ENCODE assay signal across 17 cellular contexts in the genomic region with DNA sequence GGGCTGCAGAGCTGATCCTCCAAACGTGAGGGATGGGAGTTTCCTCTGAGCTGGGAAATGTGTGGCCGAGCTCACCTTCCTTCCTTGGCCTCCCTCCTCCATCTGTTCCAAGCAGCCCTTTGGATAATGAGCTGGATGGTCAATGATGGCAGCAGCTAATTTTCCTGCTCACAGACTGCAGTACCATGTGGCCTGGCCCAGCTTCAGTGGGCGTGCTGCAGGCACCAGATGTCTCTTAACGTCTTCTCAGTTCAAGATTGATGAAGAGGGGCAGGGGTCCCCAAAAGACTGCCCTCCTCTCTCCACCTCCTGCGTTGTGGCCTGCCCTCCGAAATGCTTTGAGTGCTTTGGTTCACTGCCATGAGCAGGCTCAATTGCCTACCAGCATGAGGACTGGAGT.
A peak's percentile ranks its signal among the peaks of the same experiment; 100 is the strongest.
DNase-seq lines count a peak whose midpoint lies in the region; TF ChIP-seq lines count a peak whose summit lies in the region.
"Had no signal": no experiment of that assay in that cellular context is flagged by ENCODE, and none has a peak within 500 bp of the region (broad histone marks: within the 10 kb centered on the region; RNA-seq: fewer than 3 reads in every experiment).

No MANE protein-coding gene starts in this region.

- H3K4me1 Mint-ChIP-seq in glutamatergic neuron (ENCODE audit: low read depth, unreplicated experiment) (peaks cover 41% of the 10 kb centered on the region), type B pancreatic cell (ENCODE audit: unreplicated experiment) (peaks cover 37% of the 10 kb centered on the region)

- peak; percentile 70 for DNase-seq in NCI-H1694 (lab: John Stamatoyannopoulos, UW)
- peak; percentile 80 to 92 for DNase-seq in NCI-H524 (lab: John Stamatoyannopoulos, UW)
- no peak for DNase-seq in glutamatergic neuron
- no peak for DNase-seq in type B pancreatic cell (ENCODE audit: extremely low spot score, unreplicated experiment)
- DNase-seq in T-helper 1 cell: no peak
- DNase-seq in stimulated activated naive CD4-positive, alpha-beta T cell treated with Interleukin-2 at 50 U/mL for 16 hours (lab: John Stamatoyannopoulos, UW): no peak
- no peak for DNase-seq in activated T-cell treated with anti-CD3 and anti-CD28 coated beads, Interleukin-2, amount 50 U/mL, for 1 hour
- DNase-seq: Caco-2; CD4-positive, alpha-beta T cell; DMS153; H7; Kasumi-1; NCI-H187 treated with DMSO at 0.1 percent for 48 hours; NCI-H748 treated with DMSO at 0.1 percent for 48 hours; OCI-M1; SJCRH30; T-cell had no signal

- H3K27me3 Mint-ChIP-seq in glutamatergic neuron (ENCODE audit: unreplicated experiment) (peaks cover 16% of the 10 kb centered on the region), type B pancreatic cell (peaks cover 17% of the 10 kb centered on the region)

- peaks cover 12% of the 10 kb centered on the region for H3K9me3 Mint-ChIP-seq in glutamatergic neuron (ENCODE audit: unreplicated experiment)
- peaks cover 4% of the 10 kb centered on the region for H3K9me3 Mint-ChIP-seq in type B pancreatic cell
- H3K9me3 Mint-ChIP-seq: CD4-positive, alpha-beta T cell had no signal

- peaks cover 4% of the 10 kb centered on the region for H3K36me3 Mint-ChIP-seq in glutamatergic neuron (ENCODE audit: unreplicated experiment)
- H3K36me3 Mint-ChIP-seq in type B pancreatic cell: no peaks in the 10 kb centered on the region
- H3K36me3 Mint-ChIP-seq: T-cell had no signal

- H3K4me3 Mint-ChIP-seq in glutamatergic neuron (ENCODE audit: unreplicated experiment) (peak overlapping the region; percentile 20), type B pancreatic cell (no peak overlapping the region)
- H3K4me3 Mint-ChIP-seq: CD4-positive, alpha-beta T cell; T-cell had no signal

- H3K27ac Mint-ChIP-seq in glutamatergic neuron (ENCODE audit: unreplicated experiment) (peak overlapping the region; percentile 88), type B pancreatic cell (peak overlapping the region; percentile 43)
- H3K27ac Mint-ChIP-seq: CD4-positive, alpha-beta T cell; T-cell had no signal

- TF ChIP-seq CTCF in glutamatergic neuron (IDR thresholded peaks at IDR 0.05; ENCODE audit: partially characterized antibody, unreplicated experiment) (no peak), type B pancreatic cell (conservative IDR thresholded peaks at IDR 0.05) (no peak)

Comparison
In these comparisons a context has a peak if more than half of its experiments do, and no peak if none do; other contexts are left out.
1. DNase-seq: peak in NCI-H1694 (single experiment) and NCI-H524 (2 of 2); none in glutamatergic neuron (single experiment), type B pancreatic cell (single experiment), T-helper 1 cell (0 of 5), stimulated activated naive CD4-positive, alpha-beta T cell treated with Interleukin-2 at 50 U/mL for 16 hours (single experiment) and activated T-cell treated with anti-CD3 and anti-CD28 coated beads, Interleukin-2, amount 50 U/mL, for 1 hour (single experiment).